In genomic region chr18:13283746-13284145, GRCh38 we compare ENCODE assay signal across 16 cellular contexts.
A peak's percentile ranks its signal among the peaks of the same experiment; 100 is the strongest.
DNase-seq lines count a peak whose midpoint lies in the region; ATAC-seq and TF ChIP-seq lines count a peak whose summit lies in the region.
"Had no signal": no experiment of that assay in that cellular context is flagged by ENCODE, and none has a peak within 500 bp of the region (broad histone marks: within the 10 kb centered on the region; RNA-seq: fewer than 3 reads in every experiment).

No MANE protein-coding gene starts in this region.

- CTCF ChIA-PET in naive thymus-derived CD4-positive, alpha-beta T cell (lab: Charles Lee), result no interaction called here

- H3K27me3 ChIP-seq in ascending aorta, result no peaks in the 10 kb centered on the region
- no peaks in the 10 kb centered on the region for H3K27me3 ChIP-seq in naive thymus-derived CD4-positive, alpha-beta T cell (ENCODE audit: control insufficient read depth in 2 of 2, insufficient read depth in 2 of 2, low read length in 2 of 2)
- peaks cover 6% of the 10 kb centered on the region for H3K27me3 ChIP-seq in brain microvascular endothelial cell (replicated peaks)

- H3K4me3 Mint-ChIP-seq in activated naive CD8-positive, alpha-beta T cell treated with anti-CD3 and anti-CD28 coated beads, Interleukin-2, amount 50 U/mL, for 24 hours, result no peak overlapping the region
- no peak overlapping the region for H3K4me3 Mint-ChIP-seq in activated naive CD8-positive, alpha-beta T cell treated with anti-CD3 and anti-CD28 coated beads for 36 hours
- H3K4me3 Mint-ChIP-seq in naive thymus-derived CD4-positive, alpha-beta T cell, result peak overlapping the region in 1 of 10 donors; percentile 24
- H3K4me3 Mint-ChIP-seq: CD14-positive monocyte had no signal

- in situ Hi-C loops in brain microvascular endothelial cell (cut with HindIII; ENCODE audit: low pct_ligation_motif_present, low sequenced_read_pairs), result no loop called here

- H3K4me3 ChIP-seq in ascending aorta, result no peak overlapping the region
- H3K4me3 ChIP-seq in naive thymus-derived CD4-positive, alpha-beta T cell (ENCODE audit: low read length), result no peak overlapping the region
- H3K4me3 ChIP-seq in brain microvascular endothelial cell (ENCODE audit: low read depth, low read length), result no peak overlapping the region

- H3K27me3 Mint-ChIP-seq in activated naive CD8-positive, alpha-beta T cell treated with anti-CD3 and anti-CD28 coated beads, Interleukin-2, amount 50 U/mL, for 24 hours, result no peaks in the 10 kb centered on the region
- H3K27me3 Mint-ChIP-seq in activated naive CD8-positive, alpha-beta T cell treated with anti-CD3 and anti-CD28 coated beads for 36 hours, result no peaks in the 10 kb centered on the region
- H3K27me3 Mint-ChIP-seq in naive thymus-derived CD4-positive, alpha-beta T cell, result no peaks in the 10 kb centered on the region

- TF ChIP-seq CTCF in ascending aorta (IDR thresholded peaks at IDR 0.05) (no peak), brain microvascular endothelial cell (IDR thresholded peaks at IDR 0.05; ENCODE audit: low read depth, low read length, missing control alignments) (no peak)

- peak overlapping the region; percentile 61 for H3K27ac Mint-ChIP-seq in activated naive CD8-positive, alpha-beta T cell treated with anti-CD3 and anti-CD28 coated beads, Interleukin-2, amount 50 U/mL, for 24 hours
- H3K27ac Mint-ChIP-seq in activated naive CD8-positive, alpha-beta T cell treated with anti-CD3 and anti-CD28 coated beads for 36 hours, result no peak overlapping the region
- H3K27ac Mint-ChIP-seq in naive thymus-derived CD4-positive, alpha-beta T cell, result peak overlapping the region in 5 of 9 donors; percentile 34 to 81 (median 62)

- H3K9me3 Mint-ChIP-seq in activated naive CD8-positive, alpha-beta T cell treated with anti-CD3 and anti-CD28 coated beads, Interleukin-2, amount 50 U/mL, for 24 hours, result peaks cover under 1% of the 10 kb centered on the region
- peaks cover 2% of the 10 kb centered on the region for H3K9me3 Mint-ChIP-seq in activated naive CD8-positive, alpha-beta T cell treated with anti-CD3 and anti-CD28 coated beads for 36 hours
- H3K9me3 Mint-ChIP-seq in naive thymus-derived CD4-positive, alpha-beta T cell, result peaks cover 0 to 5% (median 0%) of the 10 kb centered on the region in 11 donors

- peaks cover 74% of the 10 kb centered on the region for H3K4me1 Mint-ChIP-seq in activated naive CD8-positive, alpha-beta T cell treated with anti-CD3 and anti-CD28 coated beads, Interleukin-2, amount 50 U/mL, for 24 hours
- H3K4me1 Mint-ChIP-seq in activated naive CD8-positive, alpha-beta T cell treated with anti-CD3 and anti-CD28 coated beads for 36 hours, result peaks cover 54% of the 10 kb centered on the region
- peaks cover 8 to 64% (median 45%) of the 10 kb centered on the region in 7 donors for H3K4me1 Mint-ChIP-seq in naive thymus-derived CD4-positive, alpha-beta T cell

- peaks cover 10 to 13% of the 10 kb centered on the region in 2 donors for H3K36me3 ChIP-seq in ascending aorta
- H3K36me3 ChIP-seq in naive thymus-derived CD4-positive, alpha-beta T cell (ENCODE audit: control insufficient read depth in 2 of 3, insufficient read depth in 3 of 3, low read length in 3 of 3), result no peaks in the 10 kb centered on the region
- no peaks in the 10 kb centered on the region for H3K36me3 ChIP-seq in brain microvascular endothelial cell (replicated peaks)

- POLR2A ChIA-PET in naive thymus-derived CD4-positive, alpha-beta T cell (lab: Charles Lee), result no interaction called here

- H3K27ac ChIP-seq in ascending aorta (peak overlapping the region; percentile 42 to 51), brain microvascular endothelial cell (no peak overlapping the region)
- no peak overlapping the region for H3K27ac ChIP-seq in naive thymus-derived CD4-positive, alpha-beta T cell (ENCODE audit: low read depth, low read length)
- H3K27ac ChIP-seq: HL-60 had no signal

- peaks cover 0 to 19% of the 10 kb centered on the region in 2 donors for H3K4me1 ChIP-seq in ascending aorta
- H3K4me1 ChIP-seq in naive thymus-derived CD4-positive, alpha-beta T cell (ENCODE audit: control insufficient read depth in 2 of 2, insufficient read depth in 2 of 2, low read length in 2 of 2), result peaks cover 11 to 17% of the 10 kb centered on the region in 2 donors

- H3K36me3 Mint-ChIP-seq in activated naive CD8-positive, alpha-beta T cell treated with anti-CD3 and anti-CD28 coated beads, Interleukin-2, amount 50 U/mL, for 24 hours (ENCODE audit: low read depth), result peaks cover 2% of the 10 kb centered on the region
- peaks cover 18% of the 10 kb centered on the region for H3K36me3 Mint-ChIP-seq in activated naive CD8-positive, alpha-beta T cell treated with anti-CD3 and anti-CD28 coated beads for 36 hours
- H3K36me3 Mint-ChIP-seq in naive thymus-derived CD4-positive, alpha-beta T cell, result peaks cover 3 to 25% (median 5%) of the 10 kb centered on the region in 5 donors

- no peak for DNase-seq in activated naive CD8-positive, alpha-beta T cell treated with anti-CD3 and anti-CD28 coated beads, Interleukin-2, amount 50 U/mL, for 24 hours
- DNase-seq in activated naive CD8-positive, alpha-beta T cell treated with anti-CD3 and anti-CD28 coated beads for 36 hours, result no peak
- DNase-seq in ascending aorta (ENCODE audit: low spot score in 2 of 2) (no peak), NCI-H748 (lab: John Stamatoyannopoulos, UW; ENCODE audit: unreplicated experiment) (no peak), brain microvascular endothelial cell (no peak)
- DNase-seq in naive thymus-derived CD4-positive, alpha-beta T cell, result no peak
- no peak for DNase-seq in stimulated activated CD4-positive, alpha-beta T cell treated with anti-CD3 and anti-CD28 coated beads, Interleukin-12 subunit alpha, Interleukin-12 subunit beta, amount 100 ng/mL, for 4 hours
- DNase-seq: DMS79 treated with DMSO at 0.1 percent for 48 hours, KBM-7, NCI-H1092, NCI-H2107, NCI-H345, NCI-H526 treated with DMSO at 0.1 percent for 48 hours, PC-3 had no signal

- intact Hi-C loops in ascending aorta (cut with DNase I), result no loop called here
- intact Hi-C loops in naive thymus-derived CD4-positive, alpha-beta T cell (cut with micrococcal nuclease), result loop anchor here (2.0 to 5.0 kb wide), 3 partner anchors 17 to 329 kb away; no protein-coding TSS in a partner anchor

- no peaks in the 10 kb centered on the region for H3K9me3 ChIP-seq in ascending aorta
- H3K9me3 ChIP-seq in naive thymus-derived CD4-positive, alpha-beta T cell (ENCODE audit: control insufficient read depth in 2 of 3, low read length in 3 of 3), result no peaks in the 10 kb centered on the region

- ATAC-seq in activated naive CD8-positive, alpha-beta T cell treated with anti-CD3 and anti-CD28 coated beads, Interleukin-2, amount 50 U/mL, for 24 hours, result no peak
- ATAC-seq in naive thymus-derived CD4-positive, alpha-beta T cell, result no peak
- ATAC-seq: PC-3 had no signal

Comparison
In these comparisons a context has a peak if more than half of its experiments do, and no peak if none do; other contexts are left out.
1. H3K27ac ChIP-seq: peak in ascending aorta (2 of 2); none in naive thymus-derived CD4-positive, alpha-beta T cell (single experiment) and brain microvascular endothelial cell (single experiment).